23 cellular contexts compared by ENCODE assay signal in genomic region chr14:38108681-38109080, GRCh38.
DNase-seq lines count a peak whose midpoint lies in the region; ATAC-seq and TF ChIP-seq lines count a peak whose summit lies in the region.
"Had no signal": no experiment of that assay in that cellular context is flagged by ENCODE, and none has a peak within 500 bp of the region (broad histone marks: within the 10 kb centered on the region; RNA-seq: fewer than 3 reads in every experiment).

No MANE protein-coding gene starts in this region.

- WGBS in smooth muscle cell (ENCODE audit: low lambda C conversion rate): 26% methylated on average over 2 of the region's 2 CpGs

- H2AFZ ChIP-seq in smooth muscle cell (ENCODE audit: low read depth): peak overlapping the region; percentile 9

- H3K9me3 ChIP-seq in smooth muscle cell (replicated peaks; ENCODE audit: low read depth) (no peaks in the 10 kb centered on the region), T-helper 17 cell (ENCODE audit: control insufficient read depth, low read length, poor library complexity, severe bottlenecking) (no peaks in the 10 kb centered on the region)
- H3K9me3 ChIP-seq: neutrophil, testis had no signal

- no peaks in the 10 kb centered on the region for H3K36me3 ChIP-seq in smooth muscle cell (ENCODE audit: low read depth)
- H3K36me3 ChIP-seq: BLaER1, neutrophil had no signal

- H3K27ac ChIP-seq in smooth muscle cell (ENCODE audit: low read depth): peak overlapping the region; percentile 31
- H3K27ac ChIP-seq: BLaER1, KMS-11, neutrophil, testis, VCaP had no signal

- H3K79me2 ChIP-seq in smooth muscle cell (ENCODE audit: low read depth): no peaks in the 10 kb centered on the region

- H3K27me3 ChIP-seq in smooth muscle cell (ENCODE audit: low read depth): no peaks in the 10 kb centered on the region
- H3K27me3 ChIP-seq: BLaER1, neutrophil, testis had no signal

- H3K4me3 Mint-ChIP-seq in T-helper 17 cell: no peak overlapping the region
- H3K4me3 Mint-ChIP-seq: activated naive CD8-positive, alpha-beta T cell treated with anti-CD3 and anti-CD28 coated beads, Interleukin-2, amount 50 U/mL, for 24 hours; T-helper 1 cell treated with Interleukin-12 subunit alpha and Interleukin-12 subunit beta and Interleukin-4 antibody, amounts not matched to agents 30 μg/mL and 1 μg/mL, for 36 hours had no signal

- TF ChIP-seq CTCF in fibroblast of mammary gland (conservative IDR thresholded peaks at IDR 0.05; ENCODE audit: control insufficient read depth, insufficient read depth, low read depth, low read length): no peak
- no peak for TF ChIP-seq CTCF in smooth muscle cell (IDR thresholded peaks at IDR 0.05; ENCODE audit: borderline replicate concordance, insufficient read depth, poor library complexity, severe bottlenecking)

- ATAC-seq in T-helper 17 cell: no peak
- no peak for ATAC-seq in HG03175 (IDR thresholded peaks at IDR 0.05; ENCODE audit: unreplicated experiment)
- ATAC-seq: activated naive CD8-positive, alpha-beta T cell treated with anti-CD3 and anti-CD28 coated beads, Interleukin-2, amount 50 U/mL, for 24 hours; GM12878 had no signal

- H3K27me3 Mint-ChIP-seq in T-helper 17 cell: no peaks in the 10 kb centered on the region
- H3K27me3 Mint-ChIP-seq: activated naive CD8-positive, alpha-beta T cell treated with anti-CD3 and anti-CD28 coated beads, Interleukin-2, amount 50 U/mL, for 24 hours had no signal

- no peak overlapping the region for H3K27ac Mint-ChIP-seq in T-helper 17 cell
- H3K27ac Mint-ChIP-seq: activated naive CD8-positive, alpha-beta T cell treated with anti-CD3 and anti-CD28 coated beads, Interleukin-2, amount 50 U/mL, for 24 hours; T-helper 1 cell treated with Interleukin-12 subunit alpha and Interleukin-12 subunit beta and Interleukin-4 antibody, amounts not matched to agents 30 μg/mL and 1 μg/mL, for 36 hours had no signal

- no peaks in the 10 kb centered on the region for H4K20me1 ChIP-seq in smooth muscle cell (ENCODE audit: low read depth)
- H4K20me1 ChIP-seq: BLaER1 had no signal

- peak; percentile 84 for DNase-seq in ELR (ENCODE audit: low read depth)
- peak; percentile 41 for DNase-seq in NCI-H226
- peak; percentile 51 for DNase-seq in fibroblast of mammary gland (ENCODE audit: low read depth)
- no peak for DNase-seq in smooth muscle cell (lab: John Stamatoyannopoulos, UW; ENCODE audit: unreplicated experiment)
- DNase-seq in glomerular visceral epithelial cell (ENCODE audit: extremely low spot score): no peak
- no peak for DNase-seq in T-helper 17 cell
- DNase-seq: activated CD4-positive, alpha-beta T cell treated with anti-CD3 and anti-CD28 coated beads, Interleukin-2, amount 50 U/mL, for 1 hour; activated CD8-positive, alpha-beta memory T cell treated with anti-CD3 and anti-CD28 coated beads, Interleukin-2, amount 50 U/mL, for 4 hours; activated effector memory CD4-positive, alpha-beta T cell treated with Interleukin-2 at 50 U/mL for 16 hours; activated naive CD8-positive, alpha-beta T cell treated with anti-CD3 and anti-CD28 coated beads, Interleukin-2, amount 50 U/mL, for 24 hours; NCI-H1105 treated with DMSO at 0.1 percent for 48 hours; NCI-H524; retina; SHP77 treated with DMSO at 0.1 percent for 48 hours; stimulated activated CD4-positive, alpha-beta T cell treated with anti-CD3 and anti-CD28 coated beads, Interleukin-15, amount 100 ng/mL, for 24 hours; testis had no signal

- H3K4me3 ChIP-seq in fibroblast of mammary gland (ENCODE audit: control insufficient read depth, low read depth, low read length): no peak overlapping the region
- no peak overlapping the region for H3K4me3 ChIP-seq in smooth muscle cell
- H3K4me3 ChIP-seq: BLaER1, GM12878, testis had no signal

- H3K9ac ChIP-seq in smooth muscle cell (ENCODE audit: low read depth): no peak overlapping the region
- H3K9ac ChIP-seq: BLaER1, KMS-11 had no signal

- no peak overlapping the region for H3K4me2 ChIP-seq in smooth muscle cell
- H3K4me2 ChIP-seq: BLaER1, KMS-11 had no signal

- no peaks in the 10 kb centered on the region for H3K4me1 ChIP-seq in smooth muscle cell (ENCODE audit: low read depth)
- H3K4me1 ChIP-seq: BLaER1, testis had no signal

- no peaks in the 10 kb centered on the region for H3K36me3 Mint-ChIP-seq in T-helper 17 cell (ENCODE audit: low read depth)

- no peaks in the 10 kb centered on the region for H3F3A ChIP-seq in smooth muscle cell (ENCODE audit: low read depth)

- no peaks in the 10 kb centered on the region for H3K4me1 Mint-ChIP-seq in T-helper 17 cell

Comparison
In these comparisons a context has a peak if more than half of its experiments do, and no peak if none do; other contexts are left out.
1. DNase-seq: peak in ELR (single experiment), NCI-H226 (single experiment) and fibroblast of mammary gland (single experiment); none in smooth muscle cell (single experiment), glomerular visceral epithelial cell (single experiment) and T-helper 17 cell (0 of 3).